ENCODE assay signal across 9 cellular contexts in genomic region chr1:211328084-211328694, GRCh38. TPM values are rescaled to one million over a fixed set of nuclear protein-coding genes. Genes with fewer than 3 reads are reported as not detected.
DNase-seq lines count a peak whose midpoint lies in the region; ATAC-seq, FAIRE-seq and TF ChIP-seq lines count a peak whose summit lies in the region.
"Had no signal": no experiment of that assay in that cellular context is flagged by ENCODE, and none has a peak within 500 bp of the region (broad histone marks: within the 10 kb centered on the region; RNA-seq: fewer than 3 reads in every experiment).

No MANE protein-coding gene starts in this region.

- peak; percentile 37 for DNase-seq in COLO668 (lab: John Stamatoyannopoulos, UW; ENCODE audit: unreplicated experiment)
- no peak for DNase-seq in H1 (ENCODE audit: low read depth in 1 of 2, low spot score in 2 of 2)
- DNase-seq in stimulated activated CD4-positive, alpha-beta T cell treated with anti-CD3 and anti-CD28 coated beads, Interleukin-2, amount 100 ng/mL, for 24 hours, result no peak
- no peak for DNase-seq in NCI-H187 treated with DMSO at 0.1 percent for 48 hours (lab: John Stamatoyannopoulos, UW)
- DNase-seq: left cardiac atrium had no signal

- H3K9ac ChIP-seq in H1 (replicated peaks in 1 of 4; ENCODE audit: extremely low read depth in 1 of 4, low read depth in 3 of 4, low read length in 3 of 4) (no peak overlapping the region; a peak in 1 of 7 replicates), rectal smooth muscle tissue (ENCODE audit: low read length) (no peak overlapping the region)

- peaks cover 0 to 5% of the 10 kb centered on the region in 2 experiments for H4K20me1 ChIP-seq in H1 (replicated peaks in 1 of 2; ENCODE audit: control insufficient read depth in 1 of 2, insufficient read depth in 2 of 2, low read length in 2 of 2)

- ATAC-seq in GM21360 (IDR thresholded peaks at IDR 0.05; ENCODE audit: unreplicated experiment), result no peak
- no peak for ATAC-seq in HG03460 (IDR thresholded peaks at IDR 0.05; ENCODE audit: unreplicated experiment)

- H3K79me1 ChIP-seq in H1 (ENCODE audit: low read depth, low read length), result peaks cover 20% of the 10 kb centered on the region

- no peak overlapping the region for H3K27ac ChIP-seq in H1 (ENCODE audit: low read depth, low read length)
- H3K27ac ChIP-seq in rectal smooth muscle tissue (ENCODE audit: low read depth, low read length), result peak overlapping the region; percentile 71

- no peak overlapping the region for H3K56ac ChIP-seq in H1 (replicated peaks; ENCODE audit: insufficient read length, low read depth, low read length)

- H3K18ac ChIP-seq in H1 (ENCODE audit: extremely low read depth, low read length), result no peak overlapping the region

- TF ChIP-seq POLR2A in H1 (IDR thresholded peaks at IDR 0.05; ENCODE audit: control extremely low read depth in 1 of 2, low read depth in 2 of 2, low read length in 2 of 2), result no peak

- POLR2A ChIA-PET in H1 (lab: Charles Lee; ENCODE audit: partially characterized antibody), result interaction anchor here (0.6 to 2.0 kb wide), 6 partner anchors 9 to 151 kb away, joined by 3 to 7 read pairs (median 4); no protein-coding TSS in a partner anchor

- TF ChIP-seq EP300 in H1 (IDR thresholded peaks at IDR 0.05; ENCODE audit: borderline replicate concordance in 1 of 2, low read depth in 2 of 2, low read length in 2 of 2), result no peak

- 95% methylated on average over 11 of the region's 11 CpGs; no CpG with 5 or more reads in 1 of the 2 experiments for WGBS in H1 (ENCODE audit: extremely low coverage in 1 of 2, insufficient coverage in 1 of 2, insufficient read length in 1 of 2, insufficient replicate concordance in 2 of 2, low coverage in 1 of 2, low lambda C conversion rate in 2 of 2, missing lambda C conversion rate in 1 of 2), 2 experiments

- no peak overlapping the region for H3K14ac ChIP-seq in H1 (ENCODE audit: insufficient read length)

- H3K27me3 ChIP-seq in H1 (replicated peaks in 1 of 4; ENCODE audit: control insufficient read depth in 3 of 4, extremely low read depth in 1 of 4, insufficient read depth in 3 of 4, low read length in 3 of 4) (peaks cover 0 to 7% (median 4%) of the 10 kb centered on the region in 4 experiments; a peak in 5 of 7 replicates), rectal smooth muscle tissue (ENCODE audit: control insufficient read depth, insufficient read depth, low read length) (no peaks in the 10 kb centered on the region)

- peak overlapping the region; percentile 86 to 99 (median 98) for H3K27ac Mint-ChIP-seq in IgD-negative memory B cell

- H3K4me3 ChIP-seq in H1 (ENCODE audit: extremely low read depth in 1 of 4, insufficient read depth in 2 of 4, low read depth in 3 of 4, low read length in 4 of 4) (peak overlapping the region in 1 of 4 experiments; percentile 68; a peak in 1 of 8 replicates), rectal smooth muscle tissue (ENCODE audit: low read length) (peak overlapping the region; percentile 73)

- H3K36me3 ChIP-seq in H1 (ENCODE audit: control insufficient read depth in 2 of 4, insufficient read depth in 4 of 4, low read length in 3 of 4), result no peaks in the 10 kb centered on the region
- no peaks in the 10 kb centered on the region for H3K36me3 ChIP-seq in rectal smooth muscle tissue (ENCODE audit: control insufficient read depth, insufficient read depth, low read length)

- no peak overlapping the region for H4K5ac ChIP-seq in H1 (ENCODE audit: insufficient read length, low read depth, low read length)

- no peak overlapping the region for H4K91ac ChIP-seq in H1 (replicated peaks; ENCODE audit: insufficient read length, low read length)

- no peak overlapping the region for H2AFZ ChIP-seq in H1 (ENCODE audit: low read length)

- peaks cover 6% of the 10 kb centered on the region for H3K36me3 Mint-ChIP-seq in IgD-negative memory B cell

- no peak overlapping the region for H2BK5ac ChIP-seq in H1 (ENCODE audit: low read depth, low read length)

- peak overlapping the region; percentile 87 to 98 (median 96) for H3K4me3 Mint-ChIP-seq in IgD-negative memory B cell

- H3K27me3 Mint-ChIP-seq in IgD-negative memory B cell, result no peaks in the 10 kb centered on the region

- H2BK20ac ChIP-seq in H1 (ENCODE audit: low read length), result no peak overlapping the region; the same call in 1 of the 2 replicates

- peak overlapping the region; percentile 29 to 96; a peak in 2 of 4 replicates for H3K4me2 ChIP-seq in H1 (ENCODE audit: insufficient read depth in 1 of 2, low read depth in 2 of 2, low read length in 2 of 2)

- H3K23ac ChIP-seq in H1 (ENCODE audit: insufficient read length), result no peak overlapping the region

- H3K79me2 ChIP-seq in H1 (ENCODE audit: control insufficient read depth in 1 of 2, insufficient read depth in 2 of 2, low read length in 2 of 2), result peaks cover 0 to 53% of the 10 kb centered on the region in 2 experiments; a peak in 2 of 4 replicates

- FAIRE-seq in H1 (lab: Jason Lieb, UNC), result no peak

- CTCF ChIA-PET in H1 (lab: Charles Lee; ENCODE audit: partially characterized antibody), result interaction anchor here (0.8 to 4.2 kb wide), 15 partner anchors 11 to 326 kb away, joined by 3 to 30 read pairs (median 4); no protein-coding TSS in a partner anchor

- peaks cover 5% of the 10 kb centered on the region for H3K23me2 ChIP-seq in H1 (ENCODE audit: low read depth, low read length)

- H2BK12ac ChIP-seq in H1 (ENCODE audit: low read depth, low read length), result no peak overlapping the region

- no peak for TF ChIP-seq CTCF in H1 (IDR thresholded peaks at IDR 0.05; ENCODE audit: control extremely low read depth in 1 of 3, insufficient read depth in 1 of 3, low read depth in 1 of 3, low read length in 3 of 3)

- no peak overlapping the region for H4K8ac ChIP-seq in H1 (ENCODE audit: extremely low read depth, insufficient read depth, low read length)

- H2AK5ac ChIP-seq in H1 (ENCODE audit: low read depth, low read length), result peak overlapping the region; percentile 47; the same call in 1 of the 2 replicates

- peak overlapping the region; percentile 5; the same call in 1 of the 2 replicates for H2BK15ac ChIP-seq in H1 (ENCODE audit: low read length)

- H3K9me3 Mint-ChIP-seq in IgD-negative memory B cell, result peaks cover 0 to 2% (median 0%) of the 10 kb centered on the region in 3 donors

- no peak overlapping the region for H2BK120ac ChIP-seq in H1 (replicated peaks; ENCODE audit: low read depth, low read length)

- H3K4me1 ChIP-seq in H1 (replicated peaks in 1 of 4; ENCODE audit: control insufficient read depth in 3 of 4, insufficient read depth in 4 of 4, low read length in 3 of 4), result peaks cover 11 to 28% (median 26%) of the 10 kb centered on the region in 4 experiments
- H3K4me1 ChIP-seq in rectal smooth muscle tissue (ENCODE audit: control insufficient read depth, insufficient read depth, low read length), result peaks cover 18% of the 10 kb centered on the region

- TF ChIP-seq RAD21 in H1 (IDR thresholded peaks at IDR 0.05 in 1 of 2, conservative IDR thresholded peaks at IDR 0.05 in 1 of 2; ENCODE audit: low read depth in 2 of 2, low read length in 2 of 2), result no peak

- H3K4ac ChIP-seq in H1 (replicated peaks; ENCODE audit: insufficient read length, low read depth, low read length), result no peak overlapping the region

- H3K4me1 Mint-ChIP-seq in IgD-negative memory B cell, result peaks cover 52 to 67% (median 62%) of the 10 kb centered on the region in 3 donors

- no peaks in the 10 kb centered on the region for H3K9me3 ChIP-seq in H1 (ENCODE audit: insufficient read depth in 2 of 2, low read depth in 1 of 2, low read length in 1 of 2)

TF ChIP-seq in H1, 55 proteins besides CTCF, POLR2A, EP300 and RAD21 (continues in another document):
- no peak for TF ChIP-seq ZNF274 (IDR thresholded peaks at IDR 0.05; ENCODE audit: borderline replicate concordance, extremely low read depth, low read length)
- no peak for TF ChIP-seq CBX8 (IDR thresholded peaks at IDR 0.05; ENCODE audit: borderline replicate concordance, low read depth, low read length)
- no peak for TF ChIP-seq POU5F1 (IDR thresholded peaks at IDR 0.05; ENCODE audit: low read depth, low read length)
- TF ChIP-seq EGR1 (IDR thresholded peaks at IDR 0.05; ENCODE audit: borderline replicate concordance, low read depth, low read length), result no peak
- no peak for TF ChIP-seq TEAD4 (IDR thresholded peaks at IDR 0.05; ENCODE audit: low read depth, low read length)
- no peak for TF ChIP-seq MAX (IDR thresholded peaks at IDR 0.05)
- TF ChIP-seq FOSL1 (IDR thresholded peaks at IDR 0.05; ENCODE audit: insufficient read depth, low read depth, low read length), result no peak
- TF ChIP-seq TAF1 (IDR thresholded peaks at IDR 0.05; ENCODE audit: low read depth, low read length), result no peak
- no peak for TF ChIP-seq ATF2 (IDR thresholded peaks at IDR 0.05; ENCODE audit: low read length)
- TF ChIP-seq TAF7 (optimal IDR thresholded peaks at IDR 0.05; ENCODE audit: borderline replicate concordance, low read depth, low read length), result no peak
- no peak for TF ChIP-seq RBBP5 (IDR thresholded peaks at IDR 0.05; ENCODE audit: borderline replicate concordance, low read depth, low read length)
- TF ChIP-seq JUND (IDR thresholded peaks at IDR 0.05; ENCODE audit: low read length), result no peak

RNA-seq across cellular contexts. Expression of gene TRAF5, which starts 1.6 kb away (rescaled TPM):
- polyA plus RNA-seq in IgD-negative memory B cell, result 78.6 TPM
- total RNA-seq in H1 (2021; fragmentation: NEBNext Ultra II Directional; extraction: Animal tissue kit (Norgen Biotek cat#: 25700)), result 17.1 and 17.9 TPM in 2 replicates
- 11.7 and 13.0 TPM in 2 replicates for polyA plus RNA-seq in H1 (2011; rRNA removed)
- polyA plus RNA-seq in H1 (2011; cell fraction: cytosol; rRNA removed), result 19.8 TPM
- polyA plus RNA-seq in H1 (2011; cell fraction: nucleus; rRNA removed), result 32.7 TPM
- 12.9 to 18.7 TPM (median 16.8 TPM) in 4 replicates for polyA plus RNA-seq in H1 (2012, experiment 1 of 2)
- polyA plus RNA-seq in H1 (2012, experiment 2 of 2), result 0.73 TPM
- polyA plus RNA-seq in H1 (2013, experiment 1 of 2), result 8.2 TPM
- 8.3 TPM for polyA plus RNA-seq in H1 (2013, experiment 2 of 2)
- 17.2 and 19.7 TPM in 2 replicates for polyA minus RNA-seq in H1 (2011; rRNA and poly(A)+ RNA removed)
- 9.0 TPM for polyA minus RNA-seq in H1 (2011; cell fraction: cytosol; rRNA and poly(A)+ RNA removed)
- polyA minus RNA-seq in H1 (2011; cell fraction: nucleus; rRNA and poly(A)+ RNA removed), result 26.8 TPM
